ENCODE assay signal across 12 cellular contexts in the genomic region with DNA sequence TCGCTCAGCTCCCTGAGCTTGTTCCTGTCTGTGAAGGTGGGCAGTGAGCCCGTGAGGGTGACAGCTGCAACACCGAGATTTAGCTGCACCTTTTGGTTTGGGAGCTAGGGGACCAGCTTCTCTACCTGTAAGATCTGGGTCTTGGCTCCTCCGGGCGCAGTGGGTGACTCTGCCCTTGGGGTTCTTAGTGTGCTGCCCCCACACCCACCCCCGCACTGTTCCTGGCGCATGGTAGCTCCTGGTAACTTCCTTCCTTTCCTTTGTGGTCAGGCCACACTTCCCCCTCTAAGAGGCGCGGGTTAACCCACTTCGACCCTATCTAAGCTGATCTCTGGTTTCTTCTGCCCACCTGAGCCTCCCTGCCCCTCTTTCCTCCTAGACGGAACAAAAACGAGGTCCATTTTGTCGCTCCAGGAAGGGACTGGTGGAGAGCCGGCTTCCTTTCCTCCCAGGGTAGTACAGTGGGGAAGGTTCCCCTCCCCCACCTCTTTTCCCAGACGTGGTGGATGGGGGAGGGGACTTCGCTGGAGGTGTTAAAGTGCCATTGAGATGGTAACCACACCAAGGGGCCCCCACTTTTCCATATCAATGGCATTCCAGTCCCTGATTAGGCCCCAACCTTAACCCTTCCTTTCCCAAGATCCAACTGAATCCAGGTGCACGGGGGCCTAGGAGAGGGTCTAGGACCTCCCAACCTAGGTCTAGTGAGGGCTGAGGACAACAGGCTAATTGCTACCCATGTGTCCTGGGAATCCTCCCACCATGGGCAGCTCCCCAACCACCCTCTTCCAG. TPM values are rescaled to one million over a fixed set of nuclear protein-coding genes. Genes with fewer than 3 reads are reported as not detected.
DNase-seq lines count a peak whose midpoint lies in the region; ATAC-seq and TF ChIP-seq lines count a peak whose summit lies in the region.
"Had no signal": no experiment of that assay in that cellular context is flagged by ENCODE, and none has a peak within 500 bp of the region (broad histone marks: within the 10 kb centered on the region; RNA-seq: fewer than 3 reads in every experiment).

No MANE protein-coding gene starts in this region.

- in situ Hi-C loops in KBM-7 (cut with MboI; ENCODE audit: low pct_unique_long_range_greater_than_20kb, low sequenced_read_pairs), result no loop called here

- intact Hi-C loops in heart right ventricle (cut with DNase I), result no loop called here

- ATAC-seq in HG02884 (IDR thresholded peaks at IDR 0.05; ENCODE audit: unreplicated experiment), result no peak
- no peak for ATAC-seq in HG03378 (IDR thresholded peaks at IDR 0.05; ENCODE audit: unreplicated experiment)
- ATAC-seq in heart right ventricle, result no peak

- H3K36me3 ChIP-seq in heart right ventricle, result peaks cover 0 to 4% (median 0%) of the 10 kb centered on the region in 9 donors

- peaks cover 0 to 34% (median 9%) of the 10 kb centered on the region in 9 donors for H3K4me1 ChIP-seq in heart right ventricle

- DNase-seq in CMK (ENCODE audit: low read depth) (peak; percentile 94), KBM-7 (peak; percentile 84), mesothelial cell of epicardium (ENCODE audit: low spot score in 2 of 2, unreplicated experiment in 2 of 2) (no peak), NCI-H446 (lab: John Stamatoyannopoulos, UW) (no peak), heart right ventricle (no peak)
- DNase-seq: dorsolateral prefrontal cortex, NCI-H1105 had no signal

- no peaks in the 10 kb centered on the region for H3K9me3 ChIP-seq in heart right ventricle

- no peaks in the 10 kb centered on the region for H3K36me3 Mint-ChIP-seq in activated naive CD8-positive, alpha-beta T cell
- H3K36me3 Mint-ChIP-seq in mesothelial cell of epicardium, result no peaks in the 10 kb centered on the region

- no peaks in the 10 kb centered on the region for H3K27me3 Mint-ChIP-seq in activated naive CD8-positive, alpha-beta T cell
- peaks cover 58% of the 10 kb centered on the region for H3K27me3 Mint-ChIP-seq in mesothelial cell of epicardium (ENCODE audit: low read depth)

- peaks cover under 1 to 90% (median 79%) of the 10 kb centered on the region in 7 donors for H3K27me3 ChIP-seq in heart right ventricle

- H3K4me3 ChIP-seq in heart right ventricle, result peak overlapping the region in 2 of 10 donors; percentile 14 to 34

- H3K27ac Mint-ChIP-seq in activated naive CD8-positive, alpha-beta T cell, result no peak overlapping the region
- H3K27ac Mint-ChIP-seq in mesothelial cell of epicardium, result peak overlapping the region; percentile 94

- peaks cover 30% of the 10 kb centered on the region for H3K4me1 Mint-ChIP-seq in activated naive CD8-positive, alpha-beta T cell (ENCODE audit: low read depth)
- peaks cover 62% of the 10 kb centered on the region for H3K4me1 Mint-ChIP-seq in mesothelial cell of epicardium

- no peak for TF ChIP-seq CTCF in mesothelial cell of epicardium (IDR thresholded peaks at IDR 0.05; ENCODE audit: unreplicated experiment)
- no peak for TF ChIP-seq CTCF in heart right ventricle (IDR thresholded peaks at IDR 0.05)

- H3K9me3 Mint-ChIP-seq in activated naive CD8-positive, alpha-beta T cell (ENCODE audit: low read depth), result no peaks in the 10 kb centered on the region
- H3K9me3 Mint-ChIP-seq in mesothelial cell of epicardium, result no peaks in the 10 kb centered on the region

- peak overlapping the region in 2 of 10 donors; percentile 44 to 71 for H3K27ac ChIP-seq in heart right ventricle
- H3K27ac ChIP-seq: VCaP had no signal

- WGBS in heart right ventricle, 2 donors, result 21 to 26% methylated on average over 17 of the region's 17 CpGs

- H3K4me3 Mint-ChIP-seq in activated naive CD8-positive, alpha-beta T cell, result peak overlapping the region; percentile 65
- peak overlapping the region; percentile 10 for H3K4me3 Mint-ChIP-seq in mesothelial cell of epicardium

RNA-seq across cellular contexts. Expression of a gene that starts 4.6 kb away (rescaled TPM):
- 5.4 to 5.7 TPM (median 5.4 TPM) in 3 replicates for total RNA-seq in mesothelial cell of epicardium
- total RNA-seq in heart right ventricle, result 1 to 10 TPM in 3 of 10 donors, under 1 TPM in 7; 0.19 to 1.5 (median 0.79) TPM
- polyA plus RNA-seq in heart right ventricle, result 1 to 10 TPM; 1.0 to 3.2 TPM
- total RNA-seq: lung microvascular endothelial cell had no signal

RNA-seq across cellular contexts. Expression of a gene that starts 9.8 kb away (rescaled TPM):
- total RNA-seq in mesothelial cell of epicardium (257 to 267 TPM (median 260 TPM) in 3 replicates), heart right ventricle (under 1 TPM in 1 of 10 donors, not detected in 9; 0.28 TPM)
- under 1 TPM in 1 of 2 donors, not detected in 1; 0.03 TPM for polyA plus RNA-seq in heart right ventricle
- total RNA-seq: lung microvascular endothelial cell had no signal

RNA-seq across cellular contexts. Expression of a gene that starts 12.0 kb away (rescaled TPM):
- total RNA-seq in mesothelial cell of epicardium, result 44.6 to 45.5 TPM (median 45.1 TPM) in 3 replicates
- total RNA-seq in heart right ventricle, result 100 to 1,000 TPM in 4 of 10 donors, 10 to 100 TPM in 6; 28.0 to 319 (median 92.3) TPM
- 100 to 1,000 TPM; 215 to 740 TPM for polyA plus RNA-seq in heart right ventricle

RNA-seq across cellular contexts. Expression of a gene that starts 15.6 kb away (rescaled TPM):
- total RNA-seq in mesothelial cell of epicardium (64.0 to 68.5 TPM (median 65.7 TPM) in 3 replicates), heart right ventricle (10 to 100 TPM; 41.8 to 62.8 (median 55.8) TPM)
- polyA plus RNA-seq in heart right ventricle, result 100 to 1,000 TPM in 1 of 2 donors, 10 to 100 TPM in 1; 71.8 to 370 TPM

RNA-seq across cellular contexts. Expression of a gene that starts 15.7 kb away (rescaled TPM):
- total RNA-seq in mesothelial cell of epicardium (59.8 to 62.4 TPM (median 60.2 TPM) in 3 replicates), heart right ventricle (10 to 100 TPM in 7 of 10 donors, 1 to 10 TPM in 3; 7.0 to 12.5 (median 10.4) TPM)
- polyA plus RNA-seq in heart right ventricle, result 10 to 100 TPM; 22.5 to 40.3 TPM

Comparison
In these comparisons a context has a peak if more than half of its experiments do, and no peak if none do; other contexts are left out.
1. DNase-seq: peak in CMK (single experiment) and KBM-7 (single experiment); none in mesothelial cell of epicardium (0 of 2), NCI-H446 (0 of 2) and heart right ventricle (0 of 2).
2. RNA of a gene that starts 9.8 kb away (total RNA-seq): 257 to 267 TPM in mesothelial cell of epicardium; 0.28 TPM in heart right ventricle; every median in the first group is over 100 times any median in the second.